Comparison of ENCODE assay signal across 8 cellular contexts in genomic region chr17:77127735-77128361, GRCh38. TPM values are rescaled to one million over a fixed set of nuclear protein-coding genes. Genes with fewer than 3 reads are reported as not detected.
A peak's percentile ranks its signal among the peaks of the same experiment; 100 is the strongest.
DNase-seq lines count a peak whose midpoint lies in the region; TF ChIP-seq lines count a peak whose summit lies in the region.

No MANE protein-coding gene starts in this region.

- H3K27me3 ChIP-seq in BE2C = no peaks in the 10 kb centered on the region

- no peaks in the 10 kb centered on the region for H3K9me3 ChIP-seq in BE2C

- intact Hi-C loops in cardiac septum (cut with DNase I) = no loop called here

- no peak for TF ChIP-seq CTCF in BE2C (IDR thresholded peaks at IDR 0.05; ENCODE audit: low read depth, low read length)

- no peaks in the 10 kb centered on the region for H3K36me3 ChIP-seq in BE2C

- H3K4me1 ChIP-seq in BE2C = peaks cover 12% of the 10 kb centered on the region

- DNase-seq in Kasumi-1 (lab: John Stamatoyannopoulos, UW) (peak; percentile 93 to 96), cardiac septum (ENCODE audit: low spot score) (peak; percentile 88), DMS 273 treated with DMSO at 0.1 percent for 48 hours (lab: John Stamatoyannopoulos, UW) (no peak), glomerular visceral epithelial cell (ENCODE audit: extremely low spot score) (no peak), cerebellar nuclear complex (lab: John Stamatoyannopoulos, UW) (no peak), BE2C (no peak)
- peak; percentile 73 for DNase-seq in activated T-cell treated with anti-CD3 and anti-CD28 coated beads, Interleukin-2, amount 50 U/mL, for 1 hour
- peak; percentile 35 to 62 (median 59) for DNase-seq in stimulated activated CD4-positive, alpha-beta T cell treated with anti-CD3 and anti-CD28 coated beads, Interleukin-12 subunit alpha, Interleukin-12 subunit beta, amount 100 ng/mL, for 48 hours (ENCODE audit: low read depth in 2 of 3, low spot score in 1 of 3)

- no peak overlapping the region for H3K4me3 ChIP-seq in BE2C (ENCODE audit: low read depth, low read length)

RNA-seq across cellular contexts. Expression of gene SEC14L1, which starts 12.9 kb away (rescaled TPM):
- total RNA-seq in cardiac septum = 44.2 TPM
- 36.1 TPM for polyA plus RNA-seq in BE2C (2012; ENCODE audit: insufficient read depth, insufficient read length, low read depth)

Comparison
In these comparisons a context has a peak if more than half of its experiments do, and no peak if none do; other contexts are left out.
1. DNase-seq: peak in Kasumi-1 (2 of 2), activated T-cell treated with anti-CD3 and anti-CD28 coated beads, Interleukin-2, amount 50 U/mL, for 1 hour (single experiment), cardiac septum (single experiment) and stimulated activated CD4-positive, alpha-beta T cell treated with anti-CD3 and anti-CD28 coated beads, Interleukin-12 subunit alpha, Interleukin-12 subunit beta, amount 100 ng/mL, for 48 hours (3 of 3); none in DMS 273 treated with DMSO at 0.1 percent for 48 hours (single experiment), glomerular visceral epithelial cell (single experiment), cerebellar nuclear complex (0 of 2) and BE2C (single experiment).